In the genomic region with DNA sequence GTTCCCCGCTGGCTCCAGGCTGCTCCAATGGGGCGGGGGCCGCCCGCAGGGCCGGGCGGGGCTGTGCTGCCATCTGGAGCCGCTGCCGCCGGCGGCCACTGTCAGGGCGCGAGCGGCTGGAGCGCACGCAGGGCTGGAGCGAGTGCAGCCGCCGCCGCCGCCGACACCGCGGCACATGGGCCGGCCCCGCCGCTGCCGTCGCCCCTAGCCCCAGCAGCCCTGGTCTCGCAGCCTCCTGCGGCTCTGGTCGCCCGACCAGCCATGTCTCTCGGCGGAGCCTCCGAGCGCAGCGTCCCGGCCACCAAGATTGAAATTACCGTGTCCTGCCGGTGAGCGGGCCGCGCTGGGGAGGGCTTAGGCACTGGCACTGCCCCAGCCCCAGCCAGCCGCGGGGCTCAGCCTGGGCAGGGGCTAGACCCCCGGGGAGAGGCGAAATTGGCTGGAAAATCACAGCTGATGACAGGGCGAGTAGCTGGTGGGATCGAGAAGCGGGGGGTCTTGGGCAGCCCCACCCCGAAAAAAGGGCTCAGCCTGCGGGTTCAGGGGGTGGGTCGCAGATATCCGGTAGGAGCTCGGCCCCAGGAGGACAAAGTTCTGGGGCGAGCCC, we compare ENCODE assay signal across 1 cellular context.
TF ChIP-seq lines count a peak whose summit lies in the region.

A gene with protein sequence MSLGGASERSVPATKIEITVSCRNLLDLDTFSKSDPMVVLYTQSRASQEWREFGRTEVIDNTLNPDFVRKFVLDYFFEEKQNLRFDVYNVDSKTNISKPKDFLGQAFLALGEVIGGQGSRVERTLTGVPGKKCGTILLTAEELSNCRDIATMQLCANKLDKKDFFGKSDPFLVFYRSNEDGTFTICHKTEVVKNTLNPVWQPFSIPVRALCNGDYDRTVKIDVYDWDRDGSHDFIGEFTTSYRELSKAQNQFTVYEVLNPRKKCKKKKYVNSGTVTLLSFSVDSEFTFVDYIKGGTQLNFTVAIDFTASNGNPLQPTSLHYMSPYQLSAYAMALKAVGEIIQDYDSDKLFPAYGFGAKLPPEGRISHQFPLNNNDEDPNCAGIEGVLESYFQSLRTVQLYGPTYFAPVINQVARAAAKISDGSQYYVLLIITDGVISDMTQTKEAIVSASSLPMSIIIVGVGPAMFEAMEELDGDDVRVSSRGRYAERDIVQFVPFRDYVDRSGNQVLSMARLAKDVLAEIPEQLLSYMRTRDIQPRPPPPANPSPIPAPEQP (plus strand): TSS at position 98 of the 607 bp plus-strand sequence. CDS start 164 bp downstream, at position 262.

TF ChIP-seq in IMR-90, 13 proteins besides CTCF, POLR2A, EP300 and RAD21:
- no peak for TF ChIP-seq MAZ (IDR thresholded peaks at IDR 0.05; ENCODE audit: borderline replicate concordance, low read depth, low read length)
- TF ChIP-seq RFX5 (IDR thresholded peaks at IDR 0.05; ENCODE audit: low read depth, low read length) = no peak
- TF ChIP-seq MAFK (IDR thresholded peaks at IDR 0.05; ENCODE audit: low read depth, low read length) = no peak
- no peak for TF ChIP-seq FOS (IDR thresholded peaks at IDR 0.05; ENCODE audit: low read depth, low read length)
- TF ChIP-seq CEBPB (IDR thresholded peaks at IDR 0.05; ENCODE audit: low read depth, low read length) = no peak
